In genomic region chr10:511849-512191, GRCh38 we compare ENCODE assay signal across 16 cellular contexts.
A peak's percentile ranks its signal among the peaks of the same experiment; 100 is the strongest.
DNase-seq lines count a peak whose midpoint lies in the region; ATAC-seq and TF ChIP-seq lines count a peak whose summit lies in the region.
"Had no signal": no experiment of that assay in that cellular context is flagged by ENCODE, and none has a peak within 500 bp of the region (broad histone marks: within the 10 kb centered on the region; RNA-seq: fewer than 3 reads in every experiment).

No MANE protein-coding gene starts in this region.

- no peak overlapping the region for H2AFZ ChIP-seq in trophoblast cell (ENCODE audit: insufficient read depth, low read length, poor library complexity)

- H3K9me3 ChIP-seq in cardiac muscle cell (ENCODE audit: low read depth) (no peaks in the 10 kb centered on the region), trophoblast cell (ENCODE audit: insufficient read depth, low read depth, low read length) (no peaks in the 10 kb centered on the region), upper lobe of right lung (no peaks in the 10 kb centered on the region)
- no peaks in the 10 kb centered on the region for H3K9me3 ChIP-seq in CD4-positive, alpha-beta T cell (ENCODE audit: control insufficient read depth, low read length)

- peak overlapping the region; percentile 69 for H2AK5ac ChIP-seq in trophoblast cell (ENCODE audit: low read length)

- H3K36me3 Mint-ChIP-seq in CD4-positive, alpha-beta T cell (ENCODE audit: low read depth) = no peaks in the 10 kb centered on the region
- H3K36me3 Mint-ChIP-seq: memory B cell; naive thymus-derived CD8-positive, alpha-beta T cell had no signal

- H3K27me3 ChIP-seq in cardiac muscle cell = no peaks in the 10 kb centered on the region
- H3K27me3 ChIP-seq in trophoblast cell (ENCODE audit: insufficient read depth, low read length) = no peaks in the 10 kb centered on the region
- no peaks in the 10 kb centered on the region for H3K27me3 ChIP-seq in upper lobe of right lung
- H3K27me3 ChIP-seq in CD4-positive, alpha-beta T cell (ENCODE audit: control insufficient read depth, insufficient read depth, low read length) = no peaks in the 10 kb centered on the region

- H4K91ac ChIP-seq in trophoblast cell (ENCODE audit: low read depth, low read length) = no peak overlapping the region

- H3K4me3 Mint-ChIP-seq in CD4-positive, alpha-beta T cell = no peak overlapping the region
- H3K4me3 Mint-ChIP-seq: memory B cell had no signal

- POLR2A ChIA-PET in CD4-positive, alpha-beta T cell (lab: Charles Lee) = no interaction called here

- no peak overlapping the region for H2BK120ac ChIP-seq in trophoblast cell (ENCODE audit: insufficient read depth, low read length, poor library complexity)

- H3K4me3 ChIP-seq in cardiac muscle cell (no peak overlapping the region), trophoblast cell (ENCODE audit: low read depth, low read length) (no peak overlapping the region), upper lobe of right lung (no peak overlapping the region)

- H4K12ac ChIP-seq in trophoblast cell (ENCODE audit: low read depth, low read length) = no peak overlapping the region

- no peak overlapping the region for H3K27ac Mint-ChIP-seq in CD4-positive, alpha-beta T cell
- H3K27ac Mint-ChIP-seq: memory B cell had no signal

- no peak overlapping the region for H3K9ac ChIP-seq in trophoblast cell (ENCODE audit: low read length)

- no peak overlapping the region for H4K8ac ChIP-seq in trophoblast cell (ENCODE audit: low read depth, low read length)

- H3K18ac ChIP-seq in trophoblast cell (ENCODE audit: low read length) = no peak overlapping the region

- H3K4me2 ChIP-seq in trophoblast cell (ENCODE audit: low read length) = no peak overlapping the region

- H3K14ac ChIP-seq in trophoblast cell (ENCODE audit: low read length) = no peak overlapping the region

- DNase-seq in SHP77 treated with DMSO at 0.1 percent for 48 hours (lab: John Stamatoyannopoulos, UW) = peak; percentile 18
- peak in 1 of 2 donors; percentile 70 for DNase-seq in cardiac muscle cell (ENCODE audit: low read depth in 1 of 2, low spot score in 1 of 2)
- no peak for DNase-seq in trophoblast cell
- DNase-seq in upper lobe of right lung = peak; percentile 48
- DNase-seq in activated CD4-positive, CD25-positive, alpha-beta regulatory T cell (lab: John Stamatoyannopoulos, UW) = no peak
- no peak for DNase-seq in CD4-positive, alpha-beta T cell
- DNase-seq: activated CD4-positive, CD25-positive, alpha-beta regulatory T cell treated with anti-CD3 and anti-CD28 coated beads, Interleukin-2, amount 50 U/mL, for 72 hours; activated naive CD4-positive, alpha-beta T cell treated with anti-CD3 and anti-CD28 coated beads, Interleukin-2, amount 50 U/mL, for 16 hours; activated T-cell treated with anti-CD3 and anti-CD28 coated beads, Interleukin-2, amount 50 U/mL, for 48 hours; naive thymus-derived CD8-positive, alpha-beta T cell; NCI-H1092 treated with DMSO at 0.1 percent for 48 hours; PC-3; stimulated activated CD8-positive, alpha-beta memory T cell treated with anti-CD3 and anti-CD28 coated beads, Interleukin-4, amount 100 ng/mL, for 48 hours; T-helper 9 cell had no signal

- H3K4me1 ChIP-seq in cardiac muscle cell (ENCODE audit: low read depth) = peaks cover 22% of the 10 kb centered on the region
- H3K4me1 ChIP-seq in trophoblast cell (ENCODE audit: control insufficient read depth in 1 of 2, insufficient read depth in 2 of 2, low read length in 2 of 2) = peaks cover 2 to 5% of the 10 kb centered on the region in 2 experiments
- peaks cover 10% of the 10 kb centered on the region for H3K4me1 ChIP-seq in upper lobe of right lung

- no peak for TF ChIP-seq CTCF in cardiac muscle cell (IDR thresholded peaks at IDR 0.05; ENCODE audit: low read depth, low read length)
- TF ChIP-seq CTCF in upper lobe of right lung (IDR thresholded peaks at IDR 0.05) = no peak
- TF ChIP-seq CTCF in CD4-positive, alpha-beta T cell (IDR thresholded peaks at IDR 0.05) = no peak

- peak overlapping the region; percentile 64 for H3K27ac ChIP-seq in cardiac muscle cell
- H3K27ac ChIP-seq in trophoblast cell (ENCODE audit: low read depth, low read length) = peak overlapping the region; percentile 4
- peak overlapping the region; percentile 39 for H3K27ac ChIP-seq in upper lobe of right lung
- no peak overlapping the region for H3K27ac ChIP-seq in CD4-positive, alpha-beta T cell (ENCODE audit: low read depth, low read length)

- no peak overlapping the region for H3K4ac ChIP-seq in trophoblast cell (ENCODE audit: low read depth, low read length)

- no CpG with 5 or more reads among the region's 14 CpGs for WGBS in trophoblast cell (ENCODE audit: extremely low coverage, insufficient coverage, insufficient read length)

- peak overlapping the region; percentile 63 for H2BK12ac ChIP-seq in trophoblast cell (ENCODE audit: low read length)

- H3K4me1 Mint-ChIP-seq in CD4-positive, alpha-beta T cell (ENCODE audit: low read depth) = peaks cover 16% of the 10 kb centered on the region

- CTCF ChIA-PET in CD4-positive, alpha-beta T cell (lab: Charles Lee) = no interaction called here

- intact Hi-C loops in upper lobe of right lung (cut with DNase I) = no loop called here
- intact Hi-C loops in CD4-positive, alpha-beta T cell (cut with DNase I, micrococcal nuclease) = loop anchor here in 1 of 2 experiments (10.0 kb wide), 1 partner anchor 313 kb away; no protein-coding TSS in a partner anchor

- no peaks in the 10 kb centered on the region for H3K27me3 Mint-ChIP-seq in CD4-positive, alpha-beta T cell

- H2BK5ac ChIP-seq in trophoblast cell (ENCODE audit: low read depth, low read length, poor library complexity) = no peak overlapping the region

- H3K79me2 ChIP-seq in trophoblast cell (ENCODE audit: control insufficient read depth, insufficient read depth, low read length, poor library complexity) = no peaks in the 10 kb centered on the region

- no peaks in the 10 kb centered on the region for H3K79me1 ChIP-seq in trophoblast cell (ENCODE audit: low read length)

- no peak overlapping the region for H3K23ac ChIP-seq in trophoblast cell (ENCODE audit: low read length)

- H3K9me3 Mint-ChIP-seq in CD4-positive, alpha-beta T cell = no peaks in the 10 kb centered on the region
- H3K9me3 Mint-ChIP-seq: memory B cell; naive thymus-derived CD8-positive, alpha-beta T cell had no signal

- H3K36me3 ChIP-seq in cardiac muscle cell (no peaks in the 10 kb centered on the region), trophoblast cell (ENCODE audit: control insufficient read depth in 1 of 2, insufficient read depth in 2 of 2, low read length in 2 of 2) (peaks cover 6 to 11% of the 10 kb centered on the region in 2 experiments), upper lobe of right lung (no peaks in the 10 kb centered on the region)

- no peak for ATAC-seq in upper lobe of right lung
- ATAC-seq in CD4-positive, alpha-beta T cell (ENCODE audit: poor library complexity) = no peak
- no peak for ATAC-seq in activated CD4-positive, CD25-positive, alpha-beta regulatory T cell treated with anti-CD3 and anti-CD28 coated beads, Interleukin-2, amount 50 U/mL, for 24 hours

Comparison
In these comparisons a context has a peak if more than half of its experiments do, and no peak if none do; other contexts are left out.
1. DNase-seq: peak in SHP77 treated with DMSO at 0.1 percent for 48 hours (single experiment) and upper lobe of right lung (single experiment); none in trophoblast cell (0 of 2), activated CD4-positive, CD25-positive, alpha-beta regulatory T cell (0 of 4) and CD4-positive, alpha-beta T cell (0 of 10).